In genomic region chr22:42291287-42291686, GRCh38 we compare ENCODE assay signal across 19 cellular contexts. TPM values are rescaled to one million over a fixed set of nuclear protein-coding genes. Genes with fewer than 3 reads are reported as not detected.
A peak's percentile ranks its signal among the peaks of the same experiment; 100 is the strongest.
DNase-seq lines count a peak whose midpoint lies in the region; ATAC-seq, FAIRE-seq and TF ChIP-seq lines count a peak whose summit lies in the region.
"Had no signal": no experiment of that assay in that cellular context is flagged by ENCODE, and none has a peak within 500 bp of the region (broad histone marks: within the 10 kb centered on the region; RNA-seq: fewer than 3 reads in every experiment).

No MANE protein-coding gene starts in this region.

- peaks cover 16% of the 10 kb centered on the region for H3F3A ChIP-seq in neural progenitor cell (ENCODE audit: low read depth)

- H3K27ac ChIP-seq in HepG2 (ENCODE audit: extremely low read length, insufficient read depth, low read length) (no peak overlapping the region), right lobe of liver (no peak overlapping the region), neural progenitor cell (no peak overlapping the region), caudate nucleus (ENCODE audit: low read depth, low read length) (no peak overlapping the region)
- H3K27ac ChIP-seq: C4-2B, GM23248, HL-60 had no signal

- peak; percentile 82 for ATAC-seq in HepG2
- no peak for ATAC-seq in right lobe of liver
- ATAC-seq in T-helper 17 cell, result no peak
- ATAC-seq: CD8-positive, alpha-beta T cell; HCT116 had no signal

- no peak overlapping the region for H3K9ac ChIP-seq in HepG2 (ENCODE audit: insufficient read depth, low read depth, low read length)
- H3K9ac ChIP-seq in neural progenitor cell, result no peak overlapping the region
- H3K9ac ChIP-seq: GM23248 had no signal

- H3K9me3 ChIP-seq in HepG2 (ENCODE audit: low read length) (no peaks in the 10 kb centered on the region), right lobe of liver (no peaks in the 10 kb centered on the region), T-helper 17 cell (ENCODE audit: control insufficient read depth, low read length, poor library complexity, severe bottlenecking) (no peaks in the 10 kb centered on the region), neural progenitor cell (ENCODE audit: low read depth) (no peaks in the 10 kb centered on the region)

- H3K36me3 ChIP-seq in HepG2 (replicated peaks in 1 of 2; ENCODE audit: control insufficient read depth in 1 of 2, insufficient read depth in 2 of 2, low read length in 2 of 2) (no peaks in the 10 kb centered on the region), right lobe of liver (no peaks in the 10 kb centered on the region), neural progenitor cell (no peaks in the 10 kb centered on the region)

- H3K27ac Mint-ChIP-seq in T-helper 17 cell (peak overlapping the region; percentile 32), neural progenitor cell (peak overlapping the region; percentile 31)
- H3K27ac Mint-ChIP-seq: CD8-positive, alpha-beta T cell had no signal

- FAIRE-seq in HepG2 (lab: Jason Lieb, UNC), result no peak
- FAIRE-seq: G401.6, GM12891, H54 had no signal

- TF ChIP-seq POLR2A in HepG2 (IDR thresholded peaks at IDR 0.05; ENCODE audit: insufficient read depth in 1 of 2, low read depth in 2 of 2, low read length in 2 of 2) (no peak), right lobe of liver (IDR thresholded peaks at IDR 0.05) (no peak)

- no peak for TF ChIP-seq CTCF in HepG2 (CRISPR knock-in tag; IDR thresholded peaks at IDR 0.05)
- no peak for TF ChIP-seq CTCF in right lobe of liver (IDR thresholded peaks at IDR 0.05)
- no peak for TF ChIP-seq CTCF in neural progenitor cell (IDR thresholded peaks at IDR 0.05)

- intact Hi-C loops in HepG2 (cut with micrococcal nuclease; ENCODE audit: unreplicated experiment), result no loop called here
- intact Hi-C loops in right lobe of liver (cut with DNase I), result no loop called here

- peak overlapping the region; percentile 53; the same call in 1 of the 2 replicates for H3K4me2 ChIP-seq in HepG2 (ENCODE audit: low read depth, low read length)
- no peak overlapping the region for H3K4me2 ChIP-seq in neural progenitor cell

- WGBS in HepG2 (ENCODE audit: low lambda C conversion rate), result 2% methylated on average over 6 of the region's 6 CpGs
- WGBS in right lobe of liver (ENCODE audit: insufficient coverage, low coverage, low lambda C conversion rate, missing lambda C conversion rate), result no CpG with 5 or more reads among the region's 6 CpGs

- TF ChIP-seq EP300 in HepG2 (IDR thresholded peaks at IDR 0.05; ENCODE audit: low read depth in 2 of 2, low read length in 2 of 2) (no peak), HepG2 (CRISPR knock-in tag; IDR thresholded peaks at IDR 0.05; ENCODE audit: borderline replicate concordance) (no peak)

- POLR2A ChIA-PET in HepG2 (lab: Yijun Ruan, JAX), result no interaction called here

- H3K36me3 Mint-ChIP-seq in T-helper 17 cell (ENCODE audit: low read depth) (no peaks in the 10 kb centered on the region), neural progenitor cell (no peaks in the 10 kb centered on the region)
- H3K36me3 Mint-ChIP-seq: CD8-positive, alpha-beta T cell had no signal

- H3K27me3 Mint-ChIP-seq in T-helper 17 cell (no peaks in the 10 kb centered on the region), neural progenitor cell (ENCODE audit: insufficient read depth, low read depth) (peaks cover 15% of the 10 kb centered on the region)

- TF ChIP-seq RAD21 in HepG2 (CRISPR knock-in tag; IDR thresholded peaks at IDR 0.05), result no peak

- no peaks in the 10 kb centered on the region; the same call in 1 of the 2 replicates for H4K20me1 ChIP-seq in HepG2 (ENCODE audit: insufficient read depth, low read length)
- H4K20me1 ChIP-seq in neural progenitor cell (ENCODE audit: low read depth), result peaks cover 96% of the 10 kb centered on the region

- H3K4me1 ChIP-seq in HepG2 (ENCODE audit: insufficient read depth, low read length), result peaks cover 19% of the 10 kb centered on the region
- H3K4me1 ChIP-seq in right lobe of liver, result no peaks in the 10 kb centered on the region
- H3K4me1 ChIP-seq in neural progenitor cell, result peaks cover 20% of the 10 kb centered on the region

- H3K4me3 ChIP-seq in HepG2 (replicated peaks in 1 of 3; ENCODE audit: insufficient read depth in 1 of 3, low read depth in 2 of 3, low read length in 3 of 3) (no peak overlapping the region; a peak in 1 of 6 replicates), right lobe of liver (no peak overlapping the region), neural progenitor cell (no peak overlapping the region)
- H3K4me3 ChIP-seq: GM23248 had no signal

- H2AFZ ChIP-seq in HepG2 (ENCODE audit: low read length) (no peak overlapping the region), neural progenitor cell (replicated peaks) (no peak overlapping the region)
- H2AFZ ChIP-seq: GM23248 had no signal

- BruUV-seq in HepG2 (replicated peaks; lab: Mats Ljungman, UMichigan), result no TSS peak

- CTCF ChIA-PET in HepG2 (lab: Yijun Ruan, JAX; ENCODE audit: low intra/inter-chr PET ratio, low total read pairs), result no interaction called here

- H3K4me1 Mint-ChIP-seq in T-helper 17 cell (peaks cover 29% of the 10 kb centered on the region), neural progenitor cell (peaks cover 73% of the 10 kb centered on the region)

- H3K27me3 ChIP-seq in HepG2 (ENCODE audit: control insufficient read depth in 1 of 2, insufficient read depth in 2 of 2, low read length in 2 of 2), result peaks cover 6 to 24% of the 10 kb centered on the region in 2 experiments
- H3K27me3 ChIP-seq in right lobe of liver, result no peaks in the 10 kb centered on the region
- H3K27me3 ChIP-seq in neural progenitor cell, result peaks cover 14% of the 10 kb centered on the region

- H3K4me3 Mint-ChIP-seq in T-helper 17 cell, result no peak overlapping the region
- peak overlapping the region; percentile 66 for H3K4me3 Mint-ChIP-seq in neural progenitor cell
- H3K4me3 Mint-ChIP-seq: CD8-positive, alpha-beta T cell had no signal

- DNase-seq in HepG2 (ENCODE audit: low spot score) (no peak), right lobe of liver (no peak), T-helper 17 cell (no peak), neural progenitor cell (ENCODE audit: low spot score) (no peak), SKM-1 (lab: John Stamatoyannopoulos, UW; ENCODE audit: unreplicated experiment) (no peak), caudate nucleus (lab: John Stamatoyannopoulos, UW) (no peak), NCI-H1105 treated with DMSO at 0.1 percent for 48 hours (lab: John Stamatoyannopoulos, UW) (no peak)
- no peak for DNase-seq in activated T-cell treated with anti-CD3 and anti-CD28 coated beads, Interleukin-2, amount 50 U/mL, for 1 hour
- DNase-seq: ACHN, DMS79 treated with DMSO at 0.1 percent for 48 hours, EL, GM23248 had no signal

- H3K9me3 Mint-ChIP-seq in neural progenitor cell, result no peaks in the 10 kb centered on the region
- H3K9me3 Mint-ChIP-seq: CD8-positive, alpha-beta T cell had no signal

- H3K79me2 ChIP-seq in HepG2 (ENCODE audit: insufficient read depth, low read length), result no peaks in the 10 kb centered on the region
- H3K79me2 ChIP-seq in neural progenitor cell (ENCODE audit: low read depth), result no peaks in the 10 kb centered on the region

- in situ Hi-C loops in HepG2 (cut with HindIII; ENCODE audit: extremely low pct_ligation_motif_present, low pct_unique_long_range_greater_than_20kb), result no loop called here

TF ChIP-seq in HepG2, 621 proteins besides CTCF, POLR2A, EP300 and RAD21 (continues in another document):
- TF ChIP-seq ZUFSP (CRISPR knock-in tag; IDR thresholded peaks at IDR 0.05; ENCODE audit: borderline replicate concordance) (no peak), ZNF138 (CRISPR knock-in tag; IDR thresholded peaks at IDR 0.05; ENCODE audit: low read depth) (no peak)

RNA-seq across cellular contexts. Expression of gene TCF20, which starts 20.8 kb away (rescaled TPM):
- 23.7 and 25.7 TPM in 2 replicates for total RNA-seq in HepG2 (2016; rRNA removed; fragmentation: Illumina TruSeq; extraction: Trizol)
- total RNA-seq in HepG2 (2016; cell fraction: cytosol; rRNA removed; fragmentation: Illumina TruSeq; extraction: Trizol; ENCODE audit: low read depth), result 1.5 TPM in 2 replicates
- total RNA-seq in HepG2 (2016; cell fraction: insoluble cytoplasmic fraction; rRNA removed; fragmentation: Illumina TruSeq; extraction: Trizol), result 23.1 and 26.1 TPM in 2 replicates
- 7.4 and 8.3 TPM in 2 replicates for total RNA-seq in HepG2 (2016; cell fraction: membrane; rRNA removed; fragmentation: Illumina TruSeq; extraction: Trizol)
- total RNA-seq in HepG2 (2016; cell fraction: nucleus; rRNA removed; fragmentation: Illumina TruSeq; extraction: Trizol), result 19.0 and 20.9 TPM in 2 replicates
- 12.8 and 15.8 TPM in 2 replicates for polyA plus RNA-seq in HepG2 (2011; rRNA removed)
- 12.1 and 14.1 TPM in 2 replicates for polyA plus RNA-seq in HepG2 (2011; cell fraction: cytosol; rRNA removed)
- polyA plus RNA-seq in HepG2 (2011; cell fraction: nucleus; rRNA removed), result 14.6 and 15.9 TPM in 2 replicates
- 13.0 and 16.5 TPM in 2 replicates for polyA plus RNA-seq in HepG2 (2012)
- polyA plus RNA-seq in HepG2 (2016; cell fraction: cytosol; fragmentation: Illumina TruSeq; extraction: Trizol; ENCODE audit: low read depth), result 0.41 and 0.70 TPM in 2 replicates
- 16.1 and 17.1 TPM in 2 replicates for polyA plus RNA-seq in HepG2 (2016; cell fraction: insoluble cytoplasmic fraction; fragmentation: Illumina TruSeq; extraction: Trizol; ENCODE audit: low read depth)
- 2.3 and 2.6 TPM in 2 replicates for polyA plus RNA-seq in HepG2 (2016; cell fraction: membrane; fragmentation: Illumina TruSeq; extraction: Trizol; ENCODE audit: low read depth)
- 16.7 and 20.2 TPM in 2 replicates for polyA plus RNA-seq in HepG2 (2016; cell fraction: nucleus; fragmentation: Illumina TruSeq; extraction: Trizol; ENCODE audit: insufficient read depth, low read depth)
- 35.6 and 52.5 TPM in 2 replicates for polyA minus RNA-seq in HepG2 (2011; rRNA and poly(A)+ RNA removed; ENCODE audit: low replicate concordance)
- 20.2 and 25.1 TPM in 2 replicates for polyA minus RNA-seq in HepG2 (2011; cell fraction: cytosol; rRNA and poly(A)+ RNA removed)
- 24.6 and 30.6 TPM in 2 replicates for polyA minus RNA-seq in HepG2 (2011; cell fraction: nucleus; rRNA and poly(A)+ RNA removed)
- total RNA-seq in right lobe of liver, result 10 to 100 TPM; 15.4 to 20.5 (median 18.5) TPM
- 10 to 100 TPM; 68.7 to 81.9 TPM for total RNA-seq in T-helper 17 cell
- total RNA-seq in neural progenitor cell (ENCODE audit: low replicate concordance), result 53.7 and 67.4 TPM in 2 replicates
